1 cellular context compared by ENCODE assay signal in genomic region chr9:130043654-130044623, GRCh38.
TF ChIP-seq lines count a peak whose summit lies in the region.

No MANE protein-coding gene starts in this region.

TF ChIP-seq in K562, 482 proteins besides CTCF, POLR2A, EP300 and RAD21 (continued from another document):
- TF ChIP-seq ETS1 (conservative IDR thresholded peaks at IDR 0.05; ENCODE audit: control insufficient read depth, low read depth, low read length) (peak; percentile 23; the same call in 1 of the 2 replicates), ZBTB33 (CRISPR knock-in tag; IDR thresholded peaks at IDR 0.05) (0 out of 2 replicates have a peak, but pooled peaks have one; percentile 9), LEF1 (IDR thresholded peaks at IDR 0.05) (0 out of 2 replicates have a peak, but pooled peaks have one; percentile 49), ZNF133 (CRISPR knock-in tag; IDR thresholded peaks at IDR 0.05) (no peak), TEAD2 (tag; IDR thresholded peaks at IDR 0.05) (0 out of 2 replicates have a peak, but pooled peaks have one; percentile 36), KLF6 (CRISPR knock-in tag; IDR thresholded peaks at IDR 0.05; ENCODE audit: borderline replicate concordance) (0 out of 2 replicates have a peak, but pooled peaks have one; percentile 40), HNRNPLL (IDR thresholded peaks at IDR 0.05; ENCODE audit: low read depth, low read length, poor library complexity, severe bottlenecking) (peak; percentile 62), EGR1 (conservative IDR thresholded peaks at IDR 0.05) (peak; percentile 71; the same call in 1 of the 2 replicates), CBX2 (IDR thresholded peaks at IDR 0.05; ENCODE audit: insufficient read depth, low read length, poor library complexity, severe bottlenecking) (no peak), ARID3A (IDR thresholded peaks at IDR 0.05; ENCODE audit: borderline replicate concordance, low read depth, low read length) (no peak), STAG1 (CRISPR knock-in tag; IDR thresholded peaks at IDR 0.05; ENCODE audit: borderline replicate concordance) (0 out of 2 replicates have a peak, but pooled peaks have one; percentile 8), SOX6 (IDR thresholded peaks at IDR 0.05) (peak; percentile 83), CXXC5 (CRISPR knock-in tag; IDR thresholded peaks at IDR 0.05) (peak; percentile 96), CREM (IDR thresholded peaks at IDR 0.05; ENCODE audit: low read depth) (peak; percentile 17), HEY1 (CRISPR knock-in tag; IDR thresholded peaks at IDR 0.05; ENCODE audit: borderline replicate concordance) (no peak), RERE (CRISPR knock-in tag; IDR thresholded peaks at IDR 0.05; ENCODE audit: borderline replicate concordance) (peak; percentile 84; the same call in 1 of the 2 replicates), KDM2B (CRISPR knock-in tag; IDR thresholded peaks at IDR 0.05) (peak; percentile 42), ZSCAN32 (CRISPR knock-in tag; IDR thresholded peaks at IDR 0.05) (no peak), NELFE (IDR thresholded peaks at IDR 0.05; ENCODE audit: insufficient read depth, insufficient read length) (no peak), MYC (IDR thresholded peaks at IDR 0.05; ENCODE audit: low read depth, low read length) (peak; percentile 73; the same call in 1 of the 2 replicates), MYC (CRISPR knock-in tag; IDR thresholded peaks at IDR 0.05; ENCODE audit: borderline replicate concordance, low read depth) (no peak), ZNF121 (CRISPR knock-in tag; conservative IDR thresholded peaks at IDR 0.05) (peak; percentile 71), AFF4 (CRISPR knock-in tag; IDR thresholded peaks at IDR 0.05) (peak; percentile 82), SAP30 (IDR thresholded peaks at IDR 0.05; ENCODE audit: borderline replicate concordance, insufficient read depth, low read depth, low read length, poor library complexity, severe bottlenecking) (peak; percentile 24), SMARCE1 (IDR thresholded peaks at IDR 0.05) (peak; percentile 33; the same call in 1 of the 2 replicates), ZBTB7A (IDR thresholded peaks at IDR 0.05; ENCODE audit: borderline replicate concordance, control insufficient read depth, low read depth, low read length) (no peak), RNF2 (IDR thresholded peaks at IDR 0.05) (peak; percentile 59; the same call in 1 of the 2 replicates), TBL1XR1 (IDR thresholded peaks at IDR 0.05; ENCODE audit: low read length in 2 of 2) (0 out of 4 replicates have a peak, but pooled peaks of 1 of the 2 experiments have one; percentile 22), TEAD1 (CRISPR knock-in tag; IDR thresholded peaks at IDR 0.05) (peak in 1 of 2 experiments; percentile 76; a peak in 2 of 4 replicates), ZNF395 (CRISPR knock-in tag; IDR thresholded peaks at IDR 0.05) (peak; percentile 62), ATF1 (CRISPR knock-in tag; IDR thresholded peaks at IDR 0.05) (no peak), ATF1 (tag; IDR thresholded peaks at IDR 0.05) (peak; percentile 53; the same call in 1 of the 2 replicates), KLF10 (CRISPR knock-in tag; IDR thresholded peaks at IDR 0.05) (no peak), USF1 (CRISPR knock-in tag; IDR thresholded peaks at IDR 0.05) (peak; percentile 73), DACH1 (IDR thresholded peaks at IDR 0.05; ENCODE audit: partially characterized antibody) (peak; percentile 43), ZNF449 (CRISPR knock-in tag; IDR thresholded peaks at IDR 0.05) (0 out of 2 replicates have a peak, but pooled peaks have one; percentile 68), ZNF232 (CRISPR knock-in tag; IDR thresholded peaks at IDR 0.05) (0 out of 2 replicates have a peak, but pooled peaks have one; percentile 4), NFIC (IDR thresholded peaks at IDR 0.05) (peak; percentile 73), KLF13 (tag; IDR thresholded peaks at IDR 0.05; ENCODE audit: borderline replicate concordance, low read depth) (peak; percentile 13; the same call in 1 of the 2 replicates), HES1 (IDR thresholded peaks at IDR 0.05; ENCODE audit: low read depth) (peak; percentile 78), ZNF431 (CRISPR knock-in tag; IDR thresholded peaks at IDR 0.05) (peak; percentile 73; the same call in 1 of the 2 replicates), HDAC1 (IDR thresholded peaks at IDR 0.05) (peak in 1 of 2 experiments; percentile 99; a peak in 2 of 4 replicates), ZNF77 (CRISPR knock-in tag; IDR thresholded peaks at IDR 0.05) (no peak)
